In genomic region chr9:74951725-74952151, GRCh38 we compare ENCODE assay signal across 8 cellular contexts. TPM values are rescaled to one million over a fixed set of nuclear protein-coding genes. Genes with fewer than 3 reads are reported as not detected.
DNase-seq lines count a peak whose midpoint lies in the region; ATAC-seq and TF ChIP-seq lines count a peak whose summit lies in the region.

No MANE protein-coding gene starts in this region.

- H2AK5ac ChIP-seq in mesenchymal stem cell (ENCODE audit: low read length, severe bottlenecking): no peak overlapping the region

- peak overlapping the region in 1 of 2 experiments; percentile 2 for H3K14ac ChIP-seq in mesenchymal stem cell (ENCODE audit: low read length in 2 of 2)

- peak overlapping the region; percentile 51 for H3K4me2 ChIP-seq in mesenchymal stem cell (ENCODE audit: low read length, poor library complexity, severe bottlenecking)

- TF ChIP-seq CTCF in GM13977 (IDR thresholded peaks at IDR 0.05; ENCODE audit: extremely low read depth, insufficient read depth, missing control alignments): no peak
- TF ChIP-seq CTCF in activated CD8-positive, alpha-beta T cell treated with anti-CD3 and anti-CD28 coated beads for 36 hours (IDR thresholded peaks at IDR 0.05): no peak

- no peaks in the 10 kb centered on the region for H3K9me3 Mint-ChIP-seq in activated CD8-positive, alpha-beta T cell treated with anti-CD3 and anti-CD28 coated beads for 36 hours

- H2BK5ac ChIP-seq in mesenchymal stem cell (ENCODE audit: low read depth, low read length, poor library complexity, severe bottlenecking): no peak overlapping the region

- peak overlapping the region; percentile 84 for H3K27ac ChIP-seq in effector memory CD4-positive, alpha-beta T cell (ENCODE audit: insufficient read depth, low read length, poor library complexity, severe bottlenecking)
- H3K27ac ChIP-seq in mesenchymal stem cell (ENCODE audit: low read length, poor library complexity, severe bottlenecking): peak overlapping the region; percentile 0

- peaks cover 4% of the 10 kb centered on the region for H3K4me1 ChIP-seq in effector memory CD4-positive, alpha-beta T cell (ENCODE audit: control insufficient read depth, insufficient read depth, low read length, poor library complexity, severe bottlenecking)
- peaks cover 6% of the 10 kb centered on the region for H3K4me1 ChIP-seq in mesenchymal stem cell (ENCODE audit: control insufficient read depth, insufficient read depth, low read depth, low read length)

- H2BK15ac ChIP-seq in mesenchymal stem cell (ENCODE audit: low read depth, poor library complexity, severe bottlenecking): no peak overlapping the region

- peaks cover 6% of the 10 kb centered on the region for H3K79me1 ChIP-seq in mesenchymal stem cell (replicated peaks; ENCODE audit: low read length, poor library complexity, severe bottlenecking)

- H3K36me3 Mint-ChIP-seq in activated CD8-positive, alpha-beta T cell treated with anti-CD3 and anti-CD28 coated beads for 36 hours (ENCODE audit: low read depth): peaks cover 24% of the 10 kb centered on the region

- DNase-seq in GM13977 (ENCODE audit: low spot score) (peak; percentile 37), NCI-H1105 treated with DMSO at 0.1 percent for 48 hours (lab: John Stamatoyannopoulos, UW) (peak; percentile 37), mesenchymal stem cell (peak; percentile 58), DMS153 treated with DMSO at 0.1 percent for 48 hours (lab: John Stamatoyannopoulos, UW; ENCODE audit: unreplicated experiment) (no peak)
- DNase-seq in activated CD8-positive, alpha-beta T cell treated with anti-CD3 and anti-CD28 coated beads for 36 hours: peak; percentile 53
- peak; percentile 4 to 20 (median 17) for DNase-seq in effector memory CD4-positive, alpha-beta T cell
- peak; percentile 17 to 22 for DNase-seq in stimulated activated CD8-positive, alpha-beta memory T cell treated with anti-CD3 and anti-CD28 coated beads, Interleukin-15, amount 100 ng/mL, for 48 hours (ENCODE audit: low read depth in 2 of 2)

- peak overlapping the region; percentile 88 for H3K4me3 ChIP-seq in effector memory CD4-positive, alpha-beta T cell (ENCODE audit: insufficient read depth, low read depth, low read length, poor library complexity, severe bottlenecking)
- peak overlapping the region; percentile 93 to 96 for H3K4me3 ChIP-seq in mesenchymal stem cell (ENCODE audit: insufficient read depth in 1 of 2, low read depth in 1 of 2, low read length in 2 of 2)

- in situ Hi-C loops in GM13977 (cut with MboI; ENCODE audit: low pct_unique_long_range_greater_than_20kb, low sequenced_read_pairs, unreplicated experiment): no loop called here

- peaks cover 30% of the 10 kb centered on the region for H3K4me1 Mint-ChIP-seq in activated CD8-positive, alpha-beta T cell treated with anti-CD3 and anti-CD28 coated beads for 36 hours (ENCODE audit: low read depth)

- H3K27ac Mint-ChIP-seq in activated CD8-positive, alpha-beta T cell treated with anti-CD3 and anti-CD28 coated beads for 36 hours: peak overlapping the region; percentile 88

- no peak overlapping the region for H4K8ac ChIP-seq in mesenchymal stem cell (ENCODE audit: low read length)

- no peak overlapping the region for H4K91ac ChIP-seq in mesenchymal stem cell (ENCODE audit: low read length)

- no peak overlapping the region for H3K23ac ChIP-seq in mesenchymal stem cell (ENCODE audit: low read length in 2 of 2)

- peak overlapping the region; percentile 92 for H3K4me3 Mint-ChIP-seq in activated CD8-positive, alpha-beta T cell treated with anti-CD3 and anti-CD28 coated beads for 36 hours

- H3K36me3 ChIP-seq in effector memory CD4-positive, alpha-beta T cell (ENCODE audit: control insufficient read depth, insufficient read depth, low read length): no peaks in the 10 kb centered on the region
- peaks cover 0 to 5% of the 10 kb centered on the region in 2 experiments for H3K36me3 ChIP-seq in mesenchymal stem cell (ENCODE audit: control insufficient read depth in 1 of 2, insufficient read depth in 2 of 2, low read depth in 1 of 2, low read length in 2 of 2)

- peak overlapping the region; percentile 33 for H2AFZ ChIP-seq in mesenchymal stem cell (ENCODE audit: low read depth, low read length)

- CTCF ChIA-PET in activated CD8-positive, alpha-beta T cell treated with anti-CD3 and anti-CD28 coated beads for 36 hours (lab: Charles Lee): interaction anchor here (0.9 to 7.6 kb wide), 18 partner anchors 8 to 181 kb away, joined by 3 to 68 read pairs (median 4); partner anchors contain the start of genes CARNMT1 and TRPM6

- H3K4ac ChIP-seq in mesenchymal stem cell (ENCODE audit: low read depth in 1 of 2, low read length in 2 of 2): peak overlapping the region in 1 of 2 experiments; percentile 41

- POLR2A ChIA-PET in activated CD8-positive, alpha-beta T cell treated with anti-CD3 and anti-CD28 coated beads for 36 hours (lab: Charles Lee): interaction anchor here (0.6 to 2.0 kb wide), 8 partner anchors 10 to 194 kb away, joined by 3 to 10 read pairs (median 4); partner anchors contain the start of gene CARNMT1

- H3K9me3 ChIP-seq in effector memory CD4-positive, alpha-beta T cell (ENCODE audit: control insufficient read depth, low read length): no peaks in the 10 kb centered on the region
- no peaks in the 10 kb centered on the region for H3K9me3 ChIP-seq in mesenchymal stem cell (ENCODE audit: control insufficient read depth, low read length)

- ATAC-seq in HG02623 (IDR thresholded peaks at IDR 0.05; ENCODE audit: unreplicated experiment): peak; percentile 25
- peak; percentile 22 for ATAC-seq in activated CD8-positive, alpha-beta T cell treated with anti-CD3 and anti-CD28 coated beads for 36 hours

- H3K18ac ChIP-seq in mesenchymal stem cell (ENCODE audit: low read depth in 1 of 2, low read length in 2 of 2): peak overlapping the region in 1 of 2 experiments; percentile 50

- H2BK12ac ChIP-seq in mesenchymal stem cell (ENCODE audit: low read length in 2 of 2): peak overlapping the region in 1 of 2 experiments; percentile 4

- H3K27me3 Mint-ChIP-seq in activated CD8-positive, alpha-beta T cell treated with anti-CD3 and anti-CD28 coated beads for 36 hours: no peaks in the 10 kb centered on the region

- under 1% methylated on average over 20 of the region's 30 CpGs for whole genome bisulfite sequencing in mesenchymal stem cell

- peak overlapping the region; percentile 95 for H3K9ac ChIP-seq in mesenchymal stem cell (ENCODE audit: low read length)

- intact Hi-C loops in activated CD8-positive, alpha-beta T cell treated with anti-CD3 and anti-CD28 coated beads for 36 hours (cut with micrococcal nuclease): loop anchor here (2.0 to 5.0 kb wide), 2 partner anchors 75 to 136 kb away; partner anchors contain the start of genes NMRK1 and OSTF1

- no peak overlapping the region for H2BK120ac ChIP-seq in mesenchymal stem cell (ENCODE audit: low read depth, low read length)

- H3K27me3 ChIP-seq in effector memory CD4-positive, alpha-beta T cell (replicated peaks; ENCODE audit: control insufficient read depth, insufficient read depth, low read length, poor library complexity, severe bottlenecking): no peaks in the 10 kb centered on the region
- no peaks in the 10 kb centered on the region for H3K27me3 ChIP-seq in mesenchymal stem cell (ENCODE audit: control insufficient read depth in 1 of 2, insufficient read depth in 1 of 2, low read length in 2 of 2)

RNA-seq across cellular contexts. Expression of gene C9orf40, which starts 1.0 kb away (rescaled TPM):
- total RNA-seq in activated CD8-positive, alpha-beta T cell treated with anti-CD3 and anti-CD28 coated beads for 36 hours: 10 to 100 TPM; 18.6 to 20.9 TPM
- 4.3 TPM for polyA plus RNA-seq in mesenchymal stem cell (2013, experiment 1 of 2)
- 4.7 TPM for polyA plus RNA-seq in mesenchymal stem cell (2013, experiment 2 of 2)
